In genomic region chr1:21657456-21658190, GRCh38 we compare ENCODE assay signal across 35 cellular contexts. TPM values are rescaled to one million over a fixed set of nuclear protein-coding genes. Genes with fewer than 3 reads are reported as not detected.
DNase-seq lines count a peak whose midpoint lies in the region; ATAC-seq, FAIRE-seq and TF ChIP-seq lines count a peak whose summit lies in the region.
"Had no signal": no experiment of that assay in that cellular context is flagged by ENCODE, and none has a peak within 500 bp of the region (broad histone marks: within the 10 kb centered on the region; RNA-seq: fewer than 3 reads in every experiment).

No MANE protein-coding gene starts in this region.

- POLR2A ChIA-PET in HepG2 (lab: Yijun Ruan, JAX) (interaction anchor here (1.2 kb wide), 1 partner anchor 12 kb away, joined by 3 read pairs; the partner anchor contains the start of gene RAP1GAP), OCI-LY7 (lab: Charles Lee) (no interaction called here)

- CTCF ChIA-PET in HepG2 (lab: Yijun Ruan, JAX; ENCODE audit: low intra/inter-chr PET ratio, low total read pairs), result no interaction called here
- CTCF ChIA-PET in OCI-LY7 (lab: Charles Lee; ENCODE audit: unreplicated experiment), result no interaction called here

- no peak for TF ChIP-seq EP300 in HepG2 (IDR thresholded peaks at IDR 0.05; ENCODE audit: low read depth in 2 of 2, low read length in 2 of 2)
- TF ChIP-seq EP300 in HepG2 (CRISPR knock-in tag; IDR thresholded peaks at IDR 0.05; ENCODE audit: borderline replicate concordance), result no peak
- no peak for TF ChIP-seq EP300 in stomach (IDR thresholded peaks at IDR 0.05)

- WGBS in HepG2 (ENCODE audit: low lambda C conversion rate), result 91% methylated on average over 5 of the region's 10 CpGs
- WGBS in right lobe of liver (ENCODE audit: insufficient coverage, low coverage, low lambda C conversion rate, missing lambda C conversion rate), result 69% methylated on average over 6 of the region's 10 CpGs
- WGBS in stomach, 5 donors, result 56 to 74% (median 68%) methylated on average over 5 to 10 of the region's 10 CpGs

- H3K9me3 ChIP-seq in HepG2 (ENCODE audit: low read length), result no peaks in the 10 kb centered on the region
- no peaks in the 10 kb centered on the region for H3K9me3 ChIP-seq in right lobe of liver
- no peaks in the 10 kb centered on the region for H3K9me3 ChIP-seq in OCI-LY7 (ENCODE audit: low read length)
- H3K9me3 ChIP-seq in stomach, result no peaks in the 10 kb centered on the region
- H3K9me3 ChIP-seq: colonic mucosa, gastroesophageal sphincter, lower lobe of right lung, neutrophil, suprapubic skin had no signal

- no peak for TF ChIP-seq RAD21 in HepG2 (CRISPR knock-in tag; IDR thresholded peaks at IDR 0.05)

- BruUV-seq in HepG2 (replicated peaks; lab: Mats Ljungman, UMichigan) (no TSS peak), OCI-LY7 (replicated peaks; lab: Mats Ljungman, UMichigan) (no TSS peak)

- H3K27ac ChIP-seq in HepG2 (ENCODE audit: extremely low read length, insufficient read depth, low read length) (no peak overlapping the region), right lobe of liver (no peak overlapping the region), OCI-LY7 (ENCODE audit: low read depth, low read length, poor library complexity, severe bottlenecking) (no peak overlapping the region), brain microvascular endothelial cell (no peak overlapping the region), stomach (no peak overlapping the region)
- H3K27ac ChIP-seq: cardiac muscle cell, colonic mucosa, gastroesophageal sphincter, lower lobe of right lung, neutrophil, suprapubic skin had no signal

- H3K4me1 ChIP-seq in HepG2 (ENCODE audit: insufficient read depth, low read length), result peaks cover 17% of the 10 kb centered on the region
- no peaks in the 10 kb centered on the region for H3K4me1 ChIP-seq in right lobe of liver
- no peaks in the 10 kb centered on the region for H3K4me1 ChIP-seq in OCI-LY7 (ENCODE audit: insufficient read depth, low read length, poor library complexity, severe bottlenecking)
- peaks cover 5 to 29% (median 16%) of the 10 kb centered on the region in 4 donors for H3K4me1 ChIP-seq in stomach
- H3K4me1 ChIP-seq: lower lobe of right lung had no signal

- intact Hi-C loops in HepG2 (cut with micrococcal nuclease; ENCODE audit: unreplicated experiment) (loop anchor here (2.0 kb wide), 1 partner anchor 63 kb away; no protein-coding TSS in a partner anchor), right lobe of liver (cut with DNase I) (loop anchor here in 1 of 2 donors (10.0 kb wide), 1 partner anchor 63 kb away; no protein-coding TSS in a partner anchor), OCI-LY7 (cut with micrococcal nuclease; ENCODE audit: unreplicated experiment) (loop anchor here (5.0 kb wide), 2 partner anchors 305 to 425 kb away; no protein-coding TSS in a partner anchor), stomach (cut with DNase I; ENCODE audit: low total_unique reads) (loop anchor here (10.0 kb wide), 1 partner anchor 143 kb away; no protein-coding TSS in a partner anchor)

- in situ Hi-C loops in HepG2 (cut with HindIII; ENCODE audit: extremely low pct_ligation_motif_present, low pct_unique_long_range_greater_than_20kb) (loop anchor here (5.0 kb wide), 1 partner anchor 145 kb away; no protein-coding TSS in a partner anchor), brain microvascular endothelial cell (cut with HindIII; ENCODE audit: low pct_ligation_motif_present, low sequenced_read_pairs) (no loop called here)

- H3K36me3 ChIP-seq in HepG2 (replicated peaks in 1 of 2; ENCODE audit: control insufficient read depth in 1 of 2, insufficient read depth in 2 of 2, low read length in 2 of 2) (no peaks in the 10 kb centered on the region), right lobe of liver (no peaks in the 10 kb centered on the region), OCI-LY7 (ENCODE audit: insufficient read depth, low read length) (no peaks in the 10 kb centered on the region), brain microvascular endothelial cell (replicated peaks) (no peaks in the 10 kb centered on the region), stomach (no peaks in the 10 kb centered on the region)
- H3K36me3 ChIP-seq: cardiac muscle cell, colonic mucosa, gastroesophageal sphincter, lower lobe of right lung, neutrophil, suprapubic skin had no signal

- H3K4me2 ChIP-seq in HepG2 (ENCODE audit: low read depth, low read length), result no peak overlapping the region
- no peak overlapping the region for H3K4me2 ChIP-seq in OCI-LY7 (ENCODE audit: low read length)

- H3K79me2 ChIP-seq in HepG2 (ENCODE audit: insufficient read depth, low read length), result no peaks in the 10 kb centered on the region
- no peaks in the 10 kb centered on the region for H3K79me2 ChIP-seq in OCI-LY7 (ENCODE audit: insufficient read depth, low read depth, low read length)

- TF ChIP-seq POLR2A in HepG2 (IDR thresholded peaks at IDR 0.05; ENCODE audit: insufficient read depth in 1 of 2, low read depth in 2 of 2, low read length in 2 of 2) (no peak), right lobe of liver (IDR thresholded peaks at IDR 0.05) (no peak), stomach (IDR thresholded peaks at IDR 0.05) (no peak)

- no peaks in the 10 kb centered on the region for H3K27me3 ChIP-seq in HepG2 (ENCODE audit: control insufficient read depth in 1 of 2, insufficient read depth in 2 of 2, low read length in 2 of 2)
- H3K27me3 ChIP-seq in right lobe of liver, result no peaks in the 10 kb centered on the region
- H3K27me3 ChIP-seq in brain microvascular endothelial cell (replicated peaks), result peaks cover 13% of the 10 kb centered on the region
- peaks cover 0 to 43% (median 8%) of the 10 kb centered on the region in 3 donors for H3K27me3 ChIP-seq in stomach

- H3K9ac ChIP-seq in HepG2 (ENCODE audit: insufficient read depth, low read depth, low read length), result no peak overlapping the region

- H4K20me1 ChIP-seq in HepG2 (ENCODE audit: insufficient read depth, low read length) (peaks cover 56% of the 10 kb centered on the region), OCI-LY7 (ENCODE audit: insufficient read depth, low read length) (no peaks in the 10 kb centered on the region)

- no peak for FAIRE-seq in HepG2 (lab: Jason Lieb, UNC)
- FAIRE-seq: GM12878, RCC 7860 had no signal

- no peak overlapping the region for H3K4me3 ChIP-seq in HepG2 (replicated peaks in 1 of 3; ENCODE audit: insufficient read depth in 1 of 3, low read depth in 2 of 3, low read length in 3 of 3)
- H3K4me3 ChIP-seq in right lobe of liver, result no peak overlapping the region
- no peak overlapping the region for H3K4me3 ChIP-seq in OCI-LY7 (ENCODE audit: low read depth, low read length, poor library complexity, severe bottlenecking)
- H3K4me3 ChIP-seq in brain microvascular endothelial cell (ENCODE audit: low read depth, low read length), result no peak overlapping the region
- no peak overlapping the region for H3K4me3 ChIP-seq in stomach
- H3K4me3 ChIP-seq: cardiac muscle cell, colonic mucosa, gastroesophageal sphincter, GM12878, lower lobe of right lung, suprapubic skin had no signal

- ATAC-seq in HepG2 (no peak), right lobe of liver (no peak), GM18498 (IDR thresholded peaks at IDR 0.05; ENCODE audit: unreplicated experiment) (no peak), GM18870 (IDR thresholded peaks at IDR 0.05; ENCODE audit: unreplicated experiment) (no peak)
- ATAC-seq: gastroesophageal sphincter; GM12878; lower lobe of right lung; stimulated activated naive B cell treated with anti-CD40 and anti-IgM and Interleukin-4, amounts not matched to agents 10 μg/mL and 1 μg/mL and 100 μg/mL, for 72 hours had no signal

- TF ChIP-seq CTCF in HepG2 (CRISPR knock-in tag; IDR thresholded peaks at IDR 0.05), result peak; percentile 21; the same call in 1 of the 2 replicates
- TF ChIP-seq CTCF in right lobe of liver (IDR thresholded peaks at IDR 0.05), result peak in 1 of 4 donors; percentile 6
- TF ChIP-seq CTCF in OCI-LY7 (conservative IDR thresholded peaks at IDR 0.05; ENCODE audit: low read length), result peak; percentile 61
- TF ChIP-seq CTCF in brain microvascular endothelial cell (IDR thresholded peaks at IDR 0.05; ENCODE audit: low read depth, low read length, missing control alignments), result peak; percentile 26
- TF ChIP-seq CTCF in stomach (IDR thresholded peaks at IDR 0.05), result no peak

- DNase-seq in HepG2 (ENCODE audit: low spot score) (no peak), right lobe of liver (no peak), OCI-LY7 (ENCODE audit: low spot score) (no peak), brain microvascular endothelial cell (no peak), stomach (no peak), NCI-H748 (lab: John Stamatoyannopoulos, UW; ENCODE audit: unreplicated experiment) (no peak)
- DNase-seq: activated CD4-positive, alpha-beta T cell treated with anti-CD3 and anti-CD28 coated beads, Interleukin-2, amount 50 U/mL, for 1 hour; activated CD4-positive, CD25-positive, alpha-beta regulatory T cell; activated effector memory CD4-positive, alpha-beta T cell treated with anti-CD3 and anti-CD28 coated beads, Interleukin-2, amount 50 U/mL, for 16 hours; activated naive CD8-positive, alpha-beta T cell treated with anti-CD3 and anti-CD28 coated beads for 36 hours; activated T-cell treated with anti-CD3 and anti-CD28 coated beads, Interleukin-2, amount 50 U/mL, for 24 hours; anterior cingulate cortex; colonic mucosa; effector CD4-positive, alpha-beta T cell; Karpas-422; kidney glomerular epithelial cell; lower lobe of right lung; midbrain; naive B cell; NCI-H1436; NCI-H2081 treated with DMSO at 0.1 percent for 48 hours; NCI-H2227 treated with DMSO at 0.1 percent for 48 hours; NCI-H526 treated with DMSO at 0.1 percent for 48 hours; SHP77 treated with DMSO at 0.1 percent for 48 hours; stimulated activated naive B cell treated with anti-CD40 and anti-IgM and Interleukin-4, amounts not matched to agents 10 μg/mL and 1 μg/mL and 100 μg/mL, for 72 hours; SW 1271; T-helper 9 cell had no signal

- no peaks in the 10 kb centered on the region for H3K9me2 ChIP-seq in OCI-LY7 (ENCODE audit: insufficient read depth, low read length)

- H2AFZ ChIP-seq in HepG2 (ENCODE audit: low read length) (no peak overlapping the region), OCI-LY7 (ENCODE audit: low read length) (no peak overlapping the region)

RNA-seq across cellular contexts. Expression of gene RAP1GAP, which starts 11.5 kb away (rescaled TPM):
- total RNA-seq in HepG2 (2016; rRNA removed; fragmentation: Illumina TruSeq; extraction: Trizol) (9.7 and 11.9 TPM in 2 replicates), right lobe of liver (10 to 100 TPM in 5 of 6 experiments, 1 to 10 TPM in 1; 8.0 to 38.1 (median 22.2) TPM), OCI-LY7 (2022) (not detected in 2 replicates), stomach (100 to 1,000 TPM in 1 of 5 donors, 10 to 100 TPM in 4; 21.1 to 117 (median 60.6) TPM)
- total RNA-seq in HepG2 (2016; cell fraction: cytosol; rRNA removed; fragmentation: Illumina TruSeq; extraction: Trizol; ENCODE audit: low read depth), result 3.8 and 5.0 TPM in 2 replicates
- 7.8 and 12.1 TPM in 2 replicates for total RNA-seq in HepG2 (2016; cell fraction: insoluble cytoplasmic fraction; rRNA removed; fragmentation: Illumina TruSeq; extraction: Trizol)
- total RNA-seq in HepG2 (2016; cell fraction: membrane; rRNA removed; fragmentation: Illumina TruSeq; extraction: Trizol), result 9.5 and 11.5 TPM in 2 replicates
- total RNA-seq in HepG2 (2016; cell fraction: nucleus; rRNA removed; fragmentation: Illumina TruSeq; extraction: Trizol), result 13.6 and 14.7 TPM in 2 replicates
- polyA plus RNA-seq in HepG2 (2011; rRNA removed) (37.5 and 46.1 TPM in 2 replicates), stomach (10 to 100 TPM; 48.6 to 98.3 (median 57.9) TPM)
- polyA plus RNA-seq in HepG2 (2011; cell fraction: cytosol; rRNA removed), result 21.6 and 24.9 TPM in 2 replicates
- 114 and 133 TPM in 2 replicates for polyA plus RNA-seq in HepG2 (2011; cell fraction: nucleus; rRNA removed)
- 22.0 and 27.8 TPM in 2 replicates for polyA plus RNA-seq in HepG2 (2012)
- polyA plus RNA-seq in HepG2 (2016; cell fraction: cytosol; fragmentation: Illumina TruSeq; extraction: Trizol; ENCODE audit: low read depth), result 5.3 and 7.0 TPM in 2 replicates
- polyA plus RNA-seq in HepG2 (2016; cell fraction: insoluble cytoplasmic fraction; fragmentation: Illumina TruSeq; extraction: Trizol; ENCODE audit: low read depth), result 17.1 and 23.0 TPM in 2 replicates
- polyA plus RNA-seq in HepG2 (2016; cell fraction: membrane; fragmentation: Illumina TruSeq; extraction: Trizol; ENCODE audit: low read depth), result 14.4 and 18.4 TPM in 2 replicates
- polyA plus RNA-seq in HepG2 (2016; cell fraction: nucleus; fragmentation: Illumina TruSeq; extraction: Trizol; ENCODE audit: insufficient read depth, low read depth), result 58.0 and 62.8 TPM in 2 replicates
- polyA minus RNA-seq in HepG2 (2011; rRNA and poly(A)+ RNA removed; ENCODE audit: low replicate concordance), result 18.4 and 45.8 TPM in 2 replicates
- 12.8 and 14.1 TPM in 2 replicates for polyA minus RNA-seq in HepG2 (2011; cell fraction: cytosol; rRNA and poly(A)+ RNA removed)
- polyA minus RNA-seq in HepG2 (2011; cell fraction: nucleus; rRNA and poly(A)+ RNA removed), result 20.8 and 23.4 TPM in 2 replicates
- total RNA-seq in OCI-LY7 (2014; rRNA removed; shearing (Covaris generic)), result not detected in 2 replicates

Comparison
In these comparisons a context has a peak if more than half of its experiments do, and no peak if none do; other contexts are left out.
1. CTCF ChIP-seq: peak in HepG2 (single experiment), OCI-LY7 (single experiment) and brain microvascular endothelial cell (single experiment); none in stomach (0 of 7).
2. RNA of gene RAP1GAP, which starts 11.5 kb away (total RNA-seq): 21.1 to 117 TPM in stomach, 8.0 to 38.1 TPM in right lobe of liver and 3.8 to 14.7 TPM in HepG2; not detected in OCI-LY7; every median in the first group is over 4 times any median in the second.